8 cellular contexts compared by ENCODE assay signal in genomic region chr5:81751836-81752643, GRCh38. TPM values are rescaled to one million over a fixed set of nuclear protein-coding genes. Genes with fewer than 3 reads are reported as not detected.
A peak's percentile ranks its signal among the peaks of the same experiment; 100 is the strongest.
DNase-seq lines count a peak whose midpoint lies in the region; TF ChIP-seq lines count a peak whose summit lies in the region.

No MANE protein-coding gene starts in this region.

- POLR2A ChIA-PET in CD8-positive, alpha-beta memory T cell (lab: Charles Lee): interaction anchor here (1.4 to 3.6 kb wide), 4 partner anchors 27 to 219 kb away, joined by 7 to 135 read pairs (median 17); partner anchors contain the start of gene ATG10

- peak overlapping the region; percentile 71 for H3K27ac ChIP-seq in CD8-positive, alpha-beta memory T cell (ENCODE audit: low read depth, low read length)
- H3K27ac ChIP-seq in left ventricle myocardium inferior (replicated peaks): peak overlapping the region; percentile 100

- CTCF ChIA-PET in CD8-positive, alpha-beta memory T cell (lab: Charles Lee): interaction anchor here (1.2 to 2.6 kb wide), 5 partner anchors 87 to 99 kb away, joined by 3 to 28 read pairs (median 6); no protein-coding TSS in a partner anchor

- peaks cover 10 to 33% (median 21%) of the 10 kb centered on the region in 3 donors for H3K4me1 Mint-ChIP-seq in CD8-positive, alpha-beta memory T cell
- H3K4me1 Mint-ChIP-seq in IgD-negative memory B cell: peaks cover 13 to 18% (median 17%) of the 10 kb centered on the region in 3 donors
- H3K4me1 Mint-ChIP-seq in activated naive CD8-positive, alpha-beta T cell (ENCODE audit: low read depth): peaks cover 26% of the 10 kb centered on the region

- peak overlapping the region; percentile 76 to 95 (median 94) for H3K4me3 Mint-ChIP-seq in CD8-positive, alpha-beta memory T cell
- peak overlapping the region; percentile 77 to 98 (median 90) for H3K4me3 Mint-ChIP-seq in IgD-negative memory B cell
- peak overlapping the region; percentile 78 for H3K4me3 Mint-ChIP-seq in activated naive CD8-positive, alpha-beta T cell

- no peaks in the 10 kb centered on the region for H3K9me3 Mint-ChIP-seq in CD8-positive, alpha-beta memory T cell
- no peaks in the 10 kb centered on the region for H3K9me3 Mint-ChIP-seq in IgD-negative memory B cell
- H3K9me3 Mint-ChIP-seq in activated naive CD8-positive, alpha-beta T cell (ENCODE audit: low read depth): no peaks in the 10 kb centered on the region

- H3K4me1 ChIP-seq in CD8-positive, alpha-beta memory T cell (ENCODE audit: insufficient read depth, low read length): peaks cover 17% of the 10 kb centered on the region
- peaks cover 75% of the 10 kb centered on the region for H3K4me1 ChIP-seq in left ventricle myocardium inferior

- H3K36me3 Mint-ChIP-seq in CD8-positive, alpha-beta memory T cell: peaks cover 0 to 7% (median 0%) of the 10 kb centered on the region in 3 donors
- no peaks in the 10 kb centered on the region for H3K36me3 Mint-ChIP-seq in IgD-negative memory B cell
- H3K36me3 Mint-ChIP-seq in activated naive CD8-positive, alpha-beta T cell: no peaks in the 10 kb centered on the region

- peaks cover 3 to 11% of the 10 kb centered on the region in 2 donors for H3K27me3 Mint-ChIP-seq in CD8-positive, alpha-beta memory T cell
- H3K27me3 Mint-ChIP-seq in IgD-negative memory B cell: peaks cover 2% of the 10 kb centered on the region
- H3K27me3 Mint-ChIP-seq in activated naive CD8-positive, alpha-beta T cell: no peaks in the 10 kb centered on the region

- H3K4me3 ChIP-seq in CD8-positive, alpha-beta memory T cell (ENCODE audit: low read length): peak overlapping the region; percentile 69
- H3K4me3 ChIP-seq in left ventricle myocardium inferior (peak overlapping the region; percentile 94), retinal pigment epithelial cell (ENCODE audit: low read length) (peak overlapping the region; percentile 53)

- TF ChIP-seq CTCF in left ventricle myocardium inferior (IDR thresholded peaks at IDR 0.05; ENCODE audit: borderline replicate concordance) (no peak), retinal pigment epithelial cell (conservative IDR thresholded peaks at IDR 0.05; ENCODE audit: low read depth, low read length) (no peak)

- DNase-seq in CD8-positive, alpha-beta memory T cell: no peak
- DNase-seq in left ventricle myocardium inferior (no peak), retinal pigment epithelial cell (ENCODE audit: low read depth) (peak; percentile 25), NCI-H2081 treated with DMSO at 0.1 percent for 48 hours (lab: John Stamatoyannopoulos, UW) (no peak), NCI-H345 (lab: John Stamatoyannopoulos, UW) (no peak)
- no peak for DNase-seq in activated CD4-positive, CD25-positive, alpha-beta regulatory T cell (lab: John Stamatoyannopoulos, UW)

- H3K36me3 ChIP-seq in CD8-positive, alpha-beta memory T cell (ENCODE audit: insufficient read depth, low read length): no peaks in the 10 kb centered on the region
- no peaks in the 10 kb centered on the region for H3K36me3 ChIP-seq in left ventricle myocardium inferior

- no peaks in the 10 kb centered on the region for H3K27me3 ChIP-seq in CD8-positive, alpha-beta memory T cell (ENCODE audit: insufficient read depth, low read length, poor library complexity, severe bottlenecking)
- H3K27me3 ChIP-seq in left ventricle myocardium inferior (ENCODE audit: low read depth): no peaks in the 10 kb centered on the region

- no peaks in the 10 kb centered on the region for H3K9me3 ChIP-seq in CD8-positive, alpha-beta memory T cell (ENCODE audit: low read length)
- H3K9me3 ChIP-seq in left ventricle myocardium inferior (replicated peaks): no peaks in the 10 kb centered on the region

- peak overlapping the region in 5 of 8 donors; percentile 9 to 48 (median 47) for H3K27ac Mint-ChIP-seq in CD8-positive, alpha-beta memory T cell
- H3K27ac Mint-ChIP-seq in IgD-negative memory B cell: peak overlapping the region in 2 of 3 donors; percentile 82 to 94
- H3K27ac Mint-ChIP-seq in activated naive CD8-positive, alpha-beta T cell: peak overlapping the region; percentile 78

- intact Hi-C loops in left ventricle myocardium inferior (cut with micrococcal nuclease): loop anchor here (5.0 kb wide), 1 partner anchor 220 kb away; the partner anchor contains the start of gene ATG10

RNA-seq across cellular contexts. Expression of gene SSBP2, which starts 1.1 kb away (rescaled TPM):
- total RNA-seq in CD8-positive, alpha-beta memory T cell: 10 to 100 TPM in 1 of 2 experiments, 1 to 10 TPM in 1; 9.2 to 10.4 TPM
- 21.8 TPM for polyA plus RNA-seq in CD8-positive, alpha-beta memory T cell
- polyA plus RNA-seq in IgD-negative memory B cell: 35.8 TPM
- 40.7 TPM for total RNA-seq in left ventricle myocardium inferior
